Comparison of ENCODE assay signal across 15 cellular contexts in the genomic region with DNA sequence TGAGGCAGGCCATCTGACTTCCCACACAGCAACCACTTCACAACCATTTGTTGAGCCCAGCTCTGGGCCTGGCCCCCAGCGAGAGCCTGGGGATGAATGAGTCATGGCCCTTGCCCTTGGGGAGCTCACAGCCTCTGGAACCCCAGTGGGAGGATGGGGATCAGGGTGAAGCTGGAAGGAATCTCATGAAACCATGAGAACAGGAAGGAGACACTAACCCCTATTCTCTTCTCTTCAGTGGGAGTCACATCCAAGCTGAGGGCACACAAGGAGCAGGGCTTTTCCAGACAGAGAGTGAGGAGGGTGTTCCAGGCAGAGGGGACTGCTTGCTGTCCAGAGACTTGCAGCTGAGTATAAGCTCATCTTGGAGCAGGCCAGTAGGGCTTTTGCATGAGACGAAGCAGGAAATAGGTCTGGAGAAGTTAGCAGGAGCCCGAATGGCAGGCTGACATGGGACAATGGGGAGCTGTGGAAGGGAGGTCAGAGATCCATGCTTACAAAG. TPM values are rescaled to one million over a fixed set of nuclear protein-coding genes. Genes with fewer than 3 reads are reported as not detected.
A peak's percentile ranks its signal among the peaks of the same experiment; 100 is the strongest.
DNase-seq lines count a peak whose midpoint lies in the region; ATAC-seq and TF ChIP-seq lines count a peak whose summit lies in the region.
"Had no signal": no experiment of that assay in that cellular context is flagged by ENCODE, and none has a peak within 500 bp of the region (broad histone marks: within the 10 kb centered on the region; RNA-seq: fewer than 3 reads in every experiment).

No MANE protein-coding gene starts in this region.

- intact Hi-C loops in CD4-positive, alpha-beta T cell (cut with DNase I, micrococcal nuclease) = no loop called here

- H3K4me3 ChIP-seq in AG10803 (ENCODE audit: low read length) = no peak overlapping the region
- no peak overlapping the region for H3K4me3 ChIP-seq in HUES6 (ENCODE audit: low read depth, low read length)
- H3K4me3 ChIP-seq in hepatocyte = no peak overlapping the region

- H2AFZ ChIP-seq in hepatocyte = no peak overlapping the region

- H3K9me3 ChIP-seq in HUES6 (ENCODE audit: control insufficient read depth, insufficient read depth, low read depth, low read length) (no peaks in the 10 kb centered on the region), hepatocyte (ENCODE audit: low read depth) (no peaks in the 10 kb centered on the region)
- H3K9me3 ChIP-seq in CD4-positive, alpha-beta T cell (ENCODE audit: control insufficient read depth, low read length) = no peaks in the 10 kb centered on the region
- H3K9me3 ChIP-seq: BE2C had no signal

- H3K9me2 ChIP-seq in hepatocyte (replicated peaks; ENCODE audit: insufficient read depth) = no peaks in the 10 kb centered on the region

- peak; percentile 65 for DNase-seq in AG10803 (ENCODE audit: low read depth)
- peak; percentile 60 for DNase-seq in amniotic epithelial cell (ENCODE audit: low read depth)
- no peak for DNase-seq in hepatocyte (ENCODE audit: low spot score)
- no peak for DNase-seq in CD4-positive, alpha-beta T cell
- no peak for DNase-seq in GM13977 (ENCODE audit: low spot score)
- DNase-seq: activated CD4-positive, alpha-beta memory T cell treated with anti-CD3 and anti-CD28 coated beads, Interleukin-2, amount 10 ng/mL, durations not matched to agents 7 days and 5 days; activated naive CD4-positive, alpha-beta T cell treated with anti-CD3 and anti-CD28 coated beads, Interleukin-2, amount 10 ng/mL, durations not matched to agents 7 days and 5 days; NCI-H2081; stimulated activated naive CD4-positive, alpha-beta T cell had no signal

- peak overlapping the region; percentile 4 for H3K9ac ChIP-seq in HUES6 (ENCODE audit: low read length)

- no peaks in the 10 kb centered on the region for H3K27me3 Mint-ChIP-seq in CD4-positive, alpha-beta T cell
- H3K27me3 Mint-ChIP-seq: activated CD4-positive, alpha-beta memory T cell treated with anti-CD3 and anti-CD28 coated beads, Interleukin-2, amount 10 ng/mL, durations not matched to agents 7 days and 5 days had no signal

- H3K4me1 Mint-ChIP-seq in CD4-positive, alpha-beta T cell (ENCODE audit: low read depth) = no peaks in the 10 kb centered on the region

- no peaks in the 10 kb centered on the region for H3K79me2 ChIP-seq in hepatocyte

- POLR2A ChIA-PET in CD4-positive, alpha-beta T cell (lab: Charles Lee) = no interaction called here

- no peak for ATAC-seq in HG03520 (IDR thresholded peaks at IDR 0.05; ENCODE audit: unreplicated experiment)
- ATAC-seq in CD4-positive, alpha-beta T cell (ENCODE audit: poor library complexity) = no peak
- ATAC-seq in HG02938 (IDR thresholded peaks at IDR 0.05; ENCODE audit: unreplicated experiment) = no peak

- in situ Hi-C loops in GM13977 (cut with MboI; ENCODE audit: low pct_unique_long_range_greater_than_20kb, low sequenced_read_pairs, unreplicated experiment) = loop anchor here (25.0 kb wide), 1 partner anchor 249 kb away; no protein-coding TSS in a partner anchor

- H3K4me2 ChIP-seq in hepatocyte = no peak overlapping the region

- H3K36me3 ChIP-seq in HUES6 (ENCODE audit: control insufficient read depth, insufficient read depth, low read length) = no peaks in the 10 kb centered on the region
- no peaks in the 10 kb centered on the region for H3K36me3 ChIP-seq in hepatocyte (replicated peaks; ENCODE audit: insufficient read depth, low read depth)
- H3K36me3 ChIP-seq: BE2C had no signal

- no peaks in the 10 kb centered on the region for H3K9me3 Mint-ChIP-seq in CD4-positive, alpha-beta T cell
- H3K9me3 Mint-ChIP-seq: activated CD4-positive, alpha-beta memory T cell treated with anti-CD3 and anti-CD28 coated beads, Interleukin-2, amount 10 ng/mL, durations not matched to agents 7 days and 5 days; activated naive CD4-positive, alpha-beta T cell treated with anti-CD3 and anti-CD28 coated beads, Interleukin-2, amount 10 ng/mL, durations not matched to agents 7 days and 5 days; dendritic cell treated with granulocyte-macrophage colony-stimulating factor and Interleukin-4, amounts not matched to agents 40 ng/mL and 50 ng/mL, for 4 days had no signal

- CTCF ChIA-PET in CD4-positive, alpha-beta T cell (lab: Charles Lee) = no interaction called here

- H3K27ac Mint-ChIP-seq in CD4-positive, alpha-beta T cell = no peak overlapping the region
- H3K27ac Mint-ChIP-seq: activated CD4-positive, alpha-beta memory T cell treated with anti-CD3 and anti-CD28 coated beads, Interleukin-2, amount 10 ng/mL, durations not matched to agents 7 days and 5 days; activated naive CD4-positive, alpha-beta T cell treated with anti-CD3 and anti-CD28 coated beads, Interleukin-2, amount 10 ng/mL, durations not matched to agents 7 days and 5 days; dendritic cell treated with granulocyte-macrophage colony-stimulating factor and Interleukin-4, amounts not matched to agents 40 ng/mL and 50 ng/mL, for 4 days had no signal

- H3K36me3 Mint-ChIP-seq in CD4-positive, alpha-beta T cell (ENCODE audit: low read depth) = no peaks in the 10 kb centered on the region
- H3K36me3 Mint-ChIP-seq: activated naive CD4-positive, alpha-beta T cell treated with anti-CD3 and anti-CD28 coated beads, Interleukin-2, amount 10 ng/mL, durations not matched to agents 7 days and 5 days had no signal

- H3K27ac ChIP-seq in HUES6 (ENCODE audit: low read depth, low read length) = no peak overlapping the region
- H3K27ac ChIP-seq in hepatocyte = peak overlapping the region; percentile 25
- no peak overlapping the region for H3K27ac ChIP-seq in CD4-positive, alpha-beta T cell (ENCODE audit: low read depth, low read length)

- H3K4me3 Mint-ChIP-seq in CD4-positive, alpha-beta T cell = no peak overlapping the region
- H3K4me3 Mint-ChIP-seq: activated CD4-positive, alpha-beta memory T cell treated with anti-CD3 and anti-CD28 coated beads, Interleukin-2, amount 10 ng/mL, durations not matched to agents 7 days and 5 days; activated naive CD4-positive, alpha-beta T cell treated with anti-CD3 and anti-CD28 coated beads, Interleukin-2, amount 10 ng/mL, durations not matched to agents 7 days and 5 days; dendritic cell treated with granulocyte-macrophage colony-stimulating factor and Interleukin-4, amounts not matched to agents 40 ng/mL and 50 ng/mL, for 4 days had no signal

- H3K4me1 ChIP-seq in HUES6 (ENCODE audit: control insufficient read depth, insufficient read depth, low read length) (peaks cover 63% of the 10 kb centered on the region), hepatocyte (ENCODE audit: insufficient read depth) (peaks cover 60% of the 10 kb centered on the region)

- no peaks in the 10 kb centered on the region for H3K27me3 ChIP-seq in HUES6 (ENCODE audit: control insufficient read depth, insufficient read depth, low read length)
- H3K27me3 ChIP-seq in hepatocyte = no peaks in the 10 kb centered on the region
- H3K27me3 ChIP-seq in CD4-positive, alpha-beta T cell (ENCODE audit: control insufficient read depth, insufficient read depth, low read length) = no peaks in the 10 kb centered on the region
- H3K27me3 ChIP-seq: BE2C had no signal

- no peak for TF ChIP-seq CTCF in AG10803 (conservative IDR thresholded peaks at IDR 0.05; ENCODE audit: low read length)
- TF ChIP-seq CTCF in hepatocyte (IDR thresholded peaks at IDR 0.05; ENCODE audit: poor library complexity) = no peak
- TF ChIP-seq CTCF in CD4-positive, alpha-beta T cell (IDR thresholded peaks at IDR 0.05) = no peak
- TF ChIP-seq CTCF in GM13977 (IDR thresholded peaks at IDR 0.05; ENCODE audit: extremely low read depth, insufficient read depth, missing control alignments) = no peak

- no peaks in the 10 kb centered on the region for H4K20me1 ChIP-seq in hepatocyte (ENCODE audit: insufficient read depth, poor library complexity, severe bottlenecking)

- 82% methylated on average over 3 of the region's 3 CpGs for whole genome bisulfite sequencing in hepatocyte (ENCODE audit: low lambda C conversion rate, missing lambda C conversion rate)

RNA-seq across cellular contexts. Expression of gene FOXS1, which starts 7.5 kb away (rescaled TPM):
- 0.64 and 0.87 TPM in 2 replicates for total RNA-seq in hepatocyte
- polyA plus RNA-seq in hepatocyte = 0.96 and 1.1 TPM in 2 replicates
- total RNA-seq in CD4-positive, alpha-beta T cell = not detected
- total RNA-seq: activated CD4-positive, alpha-beta memory T cell treated with anti-CD3 and anti-CD28 coated beads, Interleukin-2, amount 10 ng/mL, durations not matched to agents 7 days and 5 days; T-helper 1 cell treated with Interleukin-12 subunit alpha and Interleukin-12 subunit beta and Interleukin-4 antibody, amounts not matched to agents 30 ng/mL and 1 ng/mL, for 36 hours had no signal

RNA-seq across cellular contexts. Expression of gene MYLK2, which starts 18.8 kb away (rescaled TPM):
- not detected in 2 replicates for total RNA-seq in hepatocyte
- polyA plus RNA-seq in hepatocyte = 0.33 TPM in 1 of 2 replicates, not detected in the other
- not detected for total RNA-seq in CD4-positive, alpha-beta T cell

RNA-seq across cellular contexts. Expression of gene DUSP15, which starts 32.4 kb away (rescaled TPM):
- 23.0 and 23.5 TPM in 2 replicates for total RNA-seq in hepatocyte
- 10.2 and 12.2 TPM in 2 replicates for polyA plus RNA-seq in hepatocyte
- not detected for total RNA-seq in CD4-positive, alpha-beta T cell
- total RNA-seq: activated CD4-positive, alpha-beta memory T cell treated with anti-CD3 and anti-CD28 coated beads, Interleukin-2, amount 10 ng/mL, durations not matched to agents 7 days and 5 days; T-helper 1 cell treated with Interleukin-12 subunit alpha and Interleukin-12 subunit beta and Interleukin-4 antibody, amounts not matched to agents 30 ng/mL and 1 ng/mL, for 36 hours had no signal

RNA-seq across cellular contexts. Expression of gene TTLL9, which starts 32.5 kb away (rescaled TPM):
- 0.84 TPM in 1 of 2 replicates, not detected in the other for total RNA-seq in hepatocyte
- 0.18 and 0.54 TPM in 2 replicates for polyA plus RNA-seq in hepatocyte
- not detected for total RNA-seq in CD4-positive, alpha-beta T cell
- total RNA-seq: activated CD4-positive, alpha-beta memory T cell treated with anti-CD3 and anti-CD28 coated beads, Interleukin-2, amount 10 ng/mL, durations not matched to agents 7 days and 5 days; T-helper 1 cell treated with Interleukin-12 subunit alpha and Interleukin-12 subunit beta and Interleukin-4 antibody, amounts not matched to agents 30 ng/mL and 1 ng/mL, for 36 hours had no signal

Comparison
In these comparisons a context has a peak if more than half of its experiments do, and no peak if none do; other contexts are left out.
1. DNase-seq: peak in AG10803 (single experiment) and amniotic epithelial cell (single experiment); none in hepatocyte (single experiment), CD4-positive, alpha-beta T cell (0 of 10) and GM13977 (single experiment).
2. RNA of gene DUSP15, which starts 32.4 kb away (total RNA-seq): 23.0 to 23.5 TPM in hepatocyte; not detected in CD4-positive, alpha-beta T cell; every median in the first group is over 10 times any median in the second.